1 cellular context compared by ENCODE assay signal in the genomic region with DNA sequence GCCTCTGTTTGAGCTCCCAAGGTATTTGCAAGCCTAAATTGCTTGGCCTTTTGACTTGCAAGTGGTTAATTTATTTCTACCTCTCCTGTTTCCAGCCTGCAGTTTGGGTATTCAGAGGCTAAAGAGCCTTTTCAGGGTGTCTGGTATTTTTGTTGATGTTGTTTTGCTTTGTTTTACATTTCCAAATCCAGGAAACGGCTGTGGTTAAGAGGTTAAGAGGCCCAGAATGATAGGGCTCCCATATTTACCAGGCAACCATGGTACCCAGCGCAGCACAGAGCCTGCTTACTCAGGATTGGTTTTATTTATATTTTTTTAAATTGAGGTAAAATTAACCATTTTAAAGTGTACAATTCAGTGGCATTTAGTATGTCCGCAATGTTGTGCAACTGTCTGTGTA.
TF ChIP-seq lines count a peak whose summit lies in the region.

No MANE protein-coding gene starts in this region.

TF ChIP-seq in SK-N-SH, 30 proteins besides CTCF, POLR2A, EP300 and RAD21 (continued from another document):
- TF ChIP-seq SIN3A (IDR thresholded peaks at IDR 0.05; ENCODE audit: borderline replicate concordance, low read depth, low read length) (no peak), NFIC (IDR thresholded peaks at IDR 0.05; ENCODE audit: borderline replicate concordance) (no peak), CHD2 (IDR thresholded peaks at IDR 0.05; ENCODE audit: low read length, partially characterized antibody) (no peak), RFX5 (IDR thresholded peaks at IDR 0.05; ENCODE audit: low read length) (no peak), FOSL2 (IDR thresholded peaks at IDR 0.05; ENCODE audit: borderline replicate concordance, low read depth) (no peak)
